ENCODE assay signal across 8 cellular contexts in the genomic region with DNA sequence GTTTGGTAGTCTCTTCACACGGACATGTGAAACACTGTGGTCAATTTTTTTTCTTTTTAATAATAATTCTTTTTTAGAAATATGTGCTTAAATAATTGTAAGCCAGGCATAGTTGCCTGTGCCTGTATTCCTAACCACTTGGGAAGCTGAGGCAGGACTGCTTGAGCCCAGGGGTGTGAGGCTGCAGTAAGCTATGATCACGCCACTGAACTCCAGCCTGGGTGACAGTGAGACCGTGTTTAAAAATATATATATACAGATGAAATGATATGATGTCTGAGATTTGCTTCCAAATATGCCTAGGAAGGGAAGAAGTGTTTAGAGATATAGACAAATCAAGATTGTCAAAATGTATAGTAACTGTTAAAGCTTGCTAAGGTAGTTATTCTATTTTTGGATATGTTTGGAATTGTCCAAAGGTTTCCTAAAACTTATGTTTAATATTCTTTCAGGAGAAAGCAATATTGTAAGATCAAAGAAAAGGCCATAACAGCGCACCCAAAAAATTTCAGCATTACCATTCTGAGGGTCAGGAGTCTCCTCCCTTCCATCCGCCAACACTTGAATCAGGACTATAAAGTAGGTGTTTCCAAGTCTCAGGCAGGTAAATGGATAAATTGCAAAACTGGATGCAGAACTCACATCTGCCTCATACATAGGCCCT. TPM values are rescaled to one million over a fixed set of nuclear protein-coding genes. Genes with fewer than 3 reads are reported as not detected.
DNase-seq lines count a peak whose midpoint lies in the region; ATAC-seq and TF ChIP-seq lines count a peak whose summit lies in the region.

No MANE protein-coding gene starts in this region.

- WGBS in spleen, 5 donors: 37 to 49% (median 46%) methylated on average over 5 of the region's 5 CpGs

- no peaks in the 10 kb centered on the region for H3K27me3 ChIP-seq in left ventricle myocardium inferior (ENCODE audit: low read depth)
- H3K27me3 ChIP-seq in spleen (replicated peaks in 1 of 7): no peaks in the 10 kb centered on the region

- intact Hi-C loops in left ventricle myocardium inferior (cut with micrococcal nuclease) (loop anchor here (10.0 kb wide), 1 partner anchor 58 kb away; a partner anchor contains a TSS), spleen (cut with DNase I; ENCODE audit: low total_unique reads) (no loop called here), head of caudate nucleus (cut with DNase I) (loop anchor here (1.0 to 2.0 kb wide), 2 partner anchors 56 to 160 kb away; a partner anchor contains a TSS)

- H3K9me3 ChIP-seq in left ventricle myocardium inferior (replicated peaks): no peaks in the 10 kb centered on the region
- no peaks in the 10 kb centered on the region for H3K9me3 ChIP-seq in spleen

- H3K27ac ChIP-seq in VCaP (peak overlapping the region; percentile 97), left ventricle myocardium inferior (replicated peaks) (peak overlapping the region; percentile 96), spleen (peak overlapping the region; percentile 93 to 100 (median 98))

- DNase-seq in DMS 273 (lab: John Stamatoyannopoulos, UW; ENCODE audit: unreplicated experiment) (peak; percentile 32), DMS 273 treated with DMSO at 0.1 percent for 48 hours (lab: John Stamatoyannopoulos, UW) (no peak), left ventricle myocardium inferior (no peak), spleen (no peak), head of caudate nucleus (no peak)
- no peak for DNase-seq in stimulated activated CD4-positive, alpha-beta T cell treated with anti-CD3 and anti-CD28 coated beads, Interleukin-12 subunit alpha, Interleukin-12 subunit beta, amount 100 ng/mL, for 4 hours

- ATAC-seq in HG02885 (IDR thresholded peaks at IDR 0.05; ENCODE audit: poor library complexity, unreplicated experiment): peak; percentile 9

- TF ChIP-seq CTCF in VCaP (conservative IDR thresholded peaks at IDR 0.05): no peak
- no peak for TF ChIP-seq CTCF in left ventricle myocardium inferior (IDR thresholded peaks at IDR 0.05; ENCODE audit: borderline replicate concordance)
- TF ChIP-seq CTCF in spleen (IDR thresholded peaks at IDR 0.05 in 8 of 11, conservative IDR thresholded peaks at IDR 0.05 in 3 of 11): no peak

- H3K4me3 ChIP-seq in left ventricle myocardium inferior: peak overlapping the region; percentile 89
- peak overlapping the region; percentile 44 to 80 (median 64) for H3K4me3 ChIP-seq in spleen

- no peak for TF ChIP-seq POLR2A in spleen (IDR thresholded peaks at IDR 0.05)

- H3K4me1 ChIP-seq in left ventricle myocardium inferior (peaks cover 67% of the 10 kb centered on the region), spleen (peaks cover 16 to 80% (median 55%) of the 10 kb centered on the region in 6 donors)

- H3K36me3 ChIP-seq in left ventricle myocardium inferior: peaks cover 6% of the 10 kb centered on the region
- H3K36me3 ChIP-seq in spleen: peaks cover 0 to 10% (median 0%) of the 10 kb centered on the region in 6 donors

RNA-seq across cellular contexts. Expression of a gene that starts 0.6 kb away (rescaled TPM):
- total RNA-seq in left ventricle myocardium inferior (70.3 TPM), spleen (100 to 1,000 TPM in 5 of 7 donors, 10 to 100 TPM in 2; 98.2 to 180 (median 117) TPM)
- polyA plus RNA-seq in spleen: 10 to 100 TPM; 34.6 to 71.7 (median 59.5) TPM

RNA-seq across cellular contexts. Expression of a gene that starts 56.0 kb away (rescaled TPM):
- total RNA-seq in left ventricle myocardium inferior (71.6 TPM), spleen (100 to 1,000 TPM in 3 of 7 donors, 10 to 100 TPM in 4; 70.9 to 149 (median 79.0) TPM)
- polyA plus RNA-seq in spleen: 10 to 100 TPM; 53.7 to 73.7 (median 73.3) TPM

RNA-seq across cellular contexts. Expression of a gene that starts 56.3 kb away (rescaled TPM):
- 20.4 TPM for total RNA-seq in left ventricle myocardium inferior
- total RNA-seq in spleen: 100 to 1,000 TPM in 4 of 7 donors, 10 to 100 TPM in 3; 91.1 to 441 (median 105) TPM
- polyA plus RNA-seq in spleen: 100 to 1,000 TPM in 1 of 3 donors, 10 to 100 TPM in 2; 64.0 to 104 (median 91.7) TPM
